In the genomic region with DNA sequence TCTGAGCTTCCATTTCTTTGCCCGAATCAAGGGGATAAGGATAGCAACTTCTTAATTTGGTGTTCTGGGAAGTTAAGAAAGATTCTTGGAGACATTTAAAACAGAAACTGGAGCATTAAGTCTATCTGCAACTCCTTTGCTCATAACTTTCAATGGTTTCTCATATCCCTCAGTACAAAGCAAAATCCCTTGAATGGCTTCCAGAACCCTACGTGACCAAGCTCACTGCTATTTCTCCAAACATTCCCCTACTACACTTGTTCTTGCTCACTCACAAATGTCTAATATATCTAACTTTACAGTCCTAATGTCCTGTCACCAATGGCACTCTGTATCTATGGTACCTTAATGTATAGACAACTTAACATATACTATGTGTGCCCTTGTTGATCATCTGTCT, we compare ENCODE assay signal across 26 cellular contexts.
DNase-seq lines count a peak whose midpoint lies in the region; ATAC-seq and TF ChIP-seq lines count a peak whose summit lies in the region.
"Had no signal": no experiment of that assay in that cellular context is flagged by ENCODE, and none has a peak within 500 bp of the region (broad histone marks: within the 10 kb centered on the region; RNA-seq: fewer than 3 reads in every experiment).

No MANE protein-coding gene starts in this region.

- WGBS in suprapubic skin: 77% methylated on average over 2 of the region's 2 CpGs

- in situ Hi-C loops in gastrocnemius medialis (cut with MboI; ENCODE audit: low sequenced_read_pairs in 4 of 4): no loop called here

- TF ChIP-seq CTCF in fibroblast of the aortic adventitia (IDR thresholded peaks at IDR 0.05; ENCODE audit: insufficient read depth, low read length) (no peak), suprapubic skin (IDR thresholded peaks at IDR 0.05) (no peak), gastrocnemius medialis (IDR thresholded peaks at IDR 0.05 in 4 of 5, conservative IDR thresholded peaks at IDR 0.05 in 1 of 5) (no peak)

- H3K9me3 ChIP-seq in suprapubic skin (no peaks in the 10 kb centered on the region), gastrocnemius medialis (no peaks in the 10 kb centered on the region)
- H3K9me3 ChIP-seq: BLaER1 treated with 17β-estradiol and CSF1 and Interleukin-3, amounts not matched to agents 10 nM and 100 nM had no signal

- H3K27me3 ChIP-seq in suprapubic skin (no peaks in the 10 kb centered on the region), gastrocnemius medialis (no peaks in the 10 kb centered on the region)
- H3K27me3 ChIP-seq: BLaER1 treated with 17β-estradiol and CSF1 and Interleukin-3, amounts not matched to agents 10 nM and 100 nM had no signal

- DNase-seq in AG20443 (ENCODE audit: low spot score) (peak; percentile 35), astrocyte of the hippocampus (ENCODE audit: low read depth, low spot score) (peak; percentile 2), fibroblast of the aortic adventitia (ENCODE audit: low read depth) (peak; percentile 68), D341Med (ENCODE audit: low spot score) (no peak), suprapubic skin (ENCODE audit: low spot score in 2 of 2) (no peak), gastrocnemius medialis (no peak)
- DNase-seq: AML-193; CD4-positive, alpha-beta T cell; DMS53; H7; Kasumi-1; NCI-H1105; NCI-H1436 treated with DMSO at 0.1 percent for 48 hours; NCI-H187 treated with DMSO at 0.1 percent for 48 hours; NCI-H2171 treated with DMSO at 0.1 percent for 48 hours; NCI-H345; NCI-H510A treated with DMSO at 0.1 percent for 48 hours; NCI-H748 treated with DMSO at 0.1 percent for 48 hours; SIG-M5; SW 1271 had no signal

- TF ChIP-seq EP300 in suprapubic skin (IDR thresholded peaks at IDR 0.05): no peak

- H3K4me3 ChIP-seq in fibroblast of the aortic adventitia (ENCODE audit: low read depth, low read length) (no peak overlapping the region), suprapubic skin (no peak overlapping the region), gastrocnemius medialis (no peak overlapping the region)
- H3K4me3 ChIP-seq: BLaER1 treated with 17β-estradiol and CSF1 and Interleukin-3, amounts not matched to agents 10 nM and 100 nM; GM12878; K562; SK-N-MC had no signal

- TF ChIP-seq POLR2A in suprapubic skin (IDR thresholded peaks at IDR 0.05) (no peak), gastrocnemius medialis (IDR thresholded peaks at IDR 0.05) (no peak)

- H3K27ac ChIP-seq in suprapubic skin (no peak overlapping the region), gastrocnemius medialis (no peak overlapping the region)
- H3K27ac ChIP-seq: BLaER1 treated with 17β-estradiol and CSF1 and Interleukin-3, amounts not matched to agents 10 nM and 100 nM; SK-N-MC had no signal

- H3K4me1 ChIP-seq in suprapubic skin (no peaks in the 10 kb centered on the region), gastrocnemius medialis (no peaks in the 10 kb centered on the region)
- H3K4me1 ChIP-seq: BLaER1 treated with 17β-estradiol and CSF1 and Interleukin-3, amounts not matched to agents 10 nM and 100 nM had no signal

- ATAC-seq in HG03460 (IDR thresholded peaks at IDR 0.05; ENCODE audit: unreplicated experiment) (no peak), gastrocnemius medialis (no peak)
- ATAC-seq: GM12878, HepG2, K562 had no signal

- H3K36me3 ChIP-seq in suprapubic skin (no peaks in the 10 kb centered on the region), gastrocnemius medialis (no peaks in the 10 kb centered on the region)
- H3K36me3 ChIP-seq: BLaER1 treated with 17β-estradiol and CSF1 and Interleukin-3, amounts not matched to agents 10 nM and 100 nM had no signal

- intact Hi-C loops in gastrocnemius medialis (cut with DNase I; ENCODE audit: low total_unique reads): no loop called here

Comparison
In these comparisons a context has a peak if more than half of its experiments do, and no peak if none do; other contexts are left out.
1. DNase-seq: peak in AG20443 (single experiment), astrocyte of the hippocampus (single experiment) and fibroblast of the aortic adventitia (single experiment); none in D341Med (single experiment), suprapubic skin (0 of 2) and gastrocnemius medialis (0 of 2).